8 cellular contexts compared by ENCODE assay signal in the genomic region with DNA sequence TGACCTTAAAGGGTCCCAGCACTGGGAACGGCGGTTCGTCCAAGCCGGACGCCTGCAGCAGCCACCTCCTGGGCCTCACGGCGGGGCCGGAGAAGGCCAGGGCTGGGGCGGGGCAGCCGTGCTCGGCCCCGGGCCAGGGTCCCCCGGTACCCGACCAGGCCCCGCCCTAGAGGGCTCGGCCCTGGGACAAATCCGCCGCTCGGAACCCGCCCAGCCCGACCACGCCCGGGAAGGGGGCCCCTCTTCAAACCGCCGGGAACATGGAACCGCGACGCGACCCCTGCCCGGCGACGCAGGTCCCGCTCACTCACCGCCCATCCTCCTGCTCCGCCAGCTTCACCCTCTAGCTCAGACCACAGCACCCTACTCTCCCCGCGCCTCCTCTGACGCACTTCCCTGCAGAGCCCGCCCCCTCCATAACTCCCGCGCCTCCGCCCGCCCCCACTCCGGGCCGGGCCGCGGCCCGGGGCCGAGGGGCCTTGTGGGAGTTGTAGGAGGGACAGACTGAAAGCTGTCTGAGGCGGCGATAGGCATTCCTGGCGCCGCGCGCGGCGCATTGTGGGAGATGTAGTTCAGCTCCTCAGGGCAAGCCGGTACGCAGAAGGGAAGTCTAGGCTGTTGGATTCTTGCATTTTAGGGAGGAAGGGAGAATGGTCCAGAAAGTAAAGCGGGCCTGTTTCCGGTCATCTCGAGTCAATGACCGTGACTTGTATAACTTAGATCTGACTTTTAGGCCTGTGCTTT. TPM values are rescaled to one million over a fixed set of nuclear protein-coding genes. Genes with fewer than 3 reads are reported as not detected.
DNase-seq lines count a peak whose midpoint lies in the region; ATAC-seq and TF ChIP-seq lines count a peak whose summit lies in the region.

A gene (minus strand): TSS at position 365 of the 744 bp plus-strand sequence. CDS start 1,478 bp downstream, outside the sequence.

- H3K4me3 Mint-ChIP-seq in activated CD4-positive, alpha-beta T cell treated with anti-CD3 and anti-CD28 coated beads, Interleukin-2, amount 10 ng/mL, durations not matched to agents 24 days and 14 days = peak within 1 kb of the TSS; percentile 88

- peak within 1 kb of the TSS; percentile 95 to 98 for H3K27ac ChIP-seq in coronary artery
- peak within 1 kb of the TSS; percentile 96 for H3K27ac ChIP-seq in layer of hippocampus (ENCODE audit: low read depth, low read length)

- H3K27me3 ChIP-seq in BJ (ENCODE audit: control insufficient read depth, insufficient read depth, low read length) = no peaks in the 10 kb centered on the region; the same call in 1 of the 2 replicates
- H3K27me3 ChIP-seq in layer of hippocampus (ENCODE audit: control insufficient read depth, insufficient read depth, low read length) = no peaks in the 10 kb centered on the region

- H3K4me3 ChIP-seq in BJ (ENCODE audit: low read depth, low read length) = peak within 1 kb of the TSS; percentile 70
- H3K4me3 ChIP-seq in coronary artery = peak within 1 kb of the TSS; percentile 91

- no peaks in the 10 kb centered on the region for H3K36me3 ChIP-seq in BJ (ENCODE audit: control insufficient read depth, insufficient read depth, low read length)

- DNase-seq in BJ (ENCODE audit: low read depth) = peak; percentile 89
- DNase-seq in NCI-H526 treated with DMSO at 0.1 percent for 48 hours (lab: John Stamatoyannopoulos, UW) = peak; percentile 86
- peak; percentile 98 for DNase-seq in activated CD4-positive, alpha-beta T cell treated with anti-CD3 and anti-CD28 coated beads, Interleukin-2, amount 10 ng/mL, durations not matched to agents 24 days and 14 days
- peak; percentile 99 for DNase-seq in coronary artery (ENCODE audit: low spot score)
- peak; percentile 90 to 92 for DNase-seq in stimulated activated CD4-positive, alpha-beta T cell treated with anti-CD3 and anti-CD28 coated beads, Interleukin-1b, Interleukin-23, amount 100 ng/mL, for 4 hours (ENCODE audit: low read depth in 2 of 2)

- H3K4me1 Mint-ChIP-seq in activated CD4-positive, alpha-beta T cell treated with anti-CD3 and anti-CD28 coated beads, Interleukin-2, amount 10 ng/mL, durations not matched to agents 24 days and 14 days = peaks cover 56% of the 10 kb centered on the region

- H3K27ac Mint-ChIP-seq in activated CD4-positive, alpha-beta T cell treated with anti-CD3 and anti-CD28 coated beads, Interleukin-2, amount 10 ng/mL, durations not matched to agents 24 days and 14 days = peak within 1 kb of the TSS; percentile 93

- TF ChIP-seq CTCF in BJ (IDR thresholded peaks at IDR 0.05; ENCODE audit: insufficient read depth, low read depth, low read length) = no peak
- TF ChIP-seq CTCF in coronary artery (IDR thresholded peaks at IDR 0.05) = no peak

- POLR2A ChIA-PET in BJ (lab: Charles Lee) = interaction anchor here (0.8 kb wide), 1 partner anchor 41 kb away, joined by 4 read pairs; no protein-coding TSS in a partner anchor

- no peaks in the 10 kb centered on the region for H3K9me3 Mint-ChIP-seq in activated CD4-positive, alpha-beta T cell treated with anti-CD3 and anti-CD28 coated beads, Interleukin-2, amount 10 ng/mL, durations not matched to agents 24 days and 14 days

- intact Hi-C loops in activated CD4-positive, alpha-beta T cell treated with anti-CD3 and anti-CD28 coated beads, Interleukin-2, amount 10 ng/mL, durations not matched to agents 24 days and 14 days (cut with micrococcal nuclease) = loop anchor here (1.0 to 5.0 kb wide), 11 partner anchors 9 to 758 kb away; a partner anchor contains a TSS

- H3K36me3 Mint-ChIP-seq in activated CD4-positive, alpha-beta T cell treated with anti-CD3 and anti-CD28 coated beads, Interleukin-2, amount 10 ng/mL, durations not matched to agents 24 days and 14 days (ENCODE audit: low read depth) = peaks cover 58% of the 10 kb centered on the region

- H3K27me3 Mint-ChIP-seq in activated CD4-positive, alpha-beta T cell treated with anti-CD3 and anti-CD28 coated beads, Interleukin-2, amount 10 ng/mL, durations not matched to agents 24 days and 14 days = no peaks in the 10 kb centered on the region

- CTCF ChIA-PET in BJ (lab: Yijun Ruan, JAX) = no interaction called here

- ATAC-seq in GM19324 (IDR thresholded peaks at IDR 0.05; ENCODE audit: low FRiP score, unreplicated experiment) = peak; percentile 97
- peak; percentile 82 for ATAC-seq in HG03469 (IDR thresholded peaks at IDR 0.05; ENCODE audit: unreplicated experiment)

RNA-seq across cellular contexts. Expression of the gene that starts here (rescaled TPM):
- polyA plus RNA-seq in BJ (2011; rRNA removed) = 73.8 and 126 TPM in 2 replicates
- polyA minus RNA-seq in BJ (2011; rRNA and poly(A)+ RNA removed) = 41.6 and 55.4 TPM in 2 replicates
- 279 and 288 TPM in 2 replicates for total RNA-seq in activated CD4-positive, alpha-beta T cell treated with anti-CD3 and anti-CD28 coated beads, Interleukin-2, amount 10 ng/mL, durations not matched to agents 24 days and 14 days

Comparison
In these comparisons a context has a peak if more than half of its experiments do, and no peak if none do; other contexts are left out.
1. Peak in every context shown above with its lines: DNase-seq, ATAC-seq, H3K4me3 ChIP-seq and H3K27ac ChIP-seq.